21 cellular contexts compared by ENCODE assay signal in genomic region chr13:71524245-71525002, GRCh38.
DNase-seq lines count a peak whose midpoint lies in the region; ATAC-seq, FAIRE-seq and TF ChIP-seq lines count a peak whose summit lies in the region.
"Had no signal": no experiment of that assay in that cellular context is flagged by ENCODE, and none has a peak within 500 bp of the region (broad histone marks: within the 10 kb centered on the region; RNA-seq: fewer than 3 reads in every experiment).

No MANE protein-coding gene starts in this region.

- POLR2A ChIA-PET in endothelial cell of umbilical vein (lab: Charles Lee) (no interaction called here), GM10248 (lab: Yijun Ruan, JAX) (no interaction called here)

- TF ChIP-seq CTCF in endothelial cell of umbilical vein (IDR thresholded peaks at IDR 0.05; ENCODE audit: extremely low read depth in 1 of 2, insufficient read depth in 1 of 2, low read depth in 1 of 2, low read length in 2 of 2) (no peak), GM10248 (IDR thresholded peaks at IDR 0.05; ENCODE audit: control extremely low read depth, extremely low read depth, low read depth, missing control alignments) (no peak)

- DNase-seq in NCI-H1417 (lab: John Stamatoyannopoulos, UW) (peak in 2 of 3 experiments; percentile 57 to 69), NCI-H1417 treated with DMSO at 0.1 percent for 48 hours (lab: John Stamatoyannopoulos, UW) (no peak), NCI-H2227 treated with DMSO at 0.1 percent for 48 hours (lab: John Stamatoyannopoulos, UW) (peak; percentile 62), endothelial cell of umbilical vein (ENCODE audit: low read depth, low spot score) (no peak), skeletal muscle cell (ENCODE audit: low read depth) (no peak), left lobe of liver (ENCODE audit: low spot score) (no peak), GM10248 (ENCODE audit: extremely low spot score) (no peak), NCI-H1436 treated with DMSO at 0.1 percent for 48 hours (lab: John Stamatoyannopoulos, UW) (no peak)
- DNase-seq: activated CD4-positive, CD25-positive, alpha-beta regulatory T cell treated with anti-CD3 and anti-CD28 coated beads, Interleukin-2, amount 50 U/mL, for 72 hours; esophagus squamous epithelium; heart right ventricle; mesenchymal stem cell; NCI-H526 treated with DMSO at 0.1 percent for 48 hours; nephron progenitor cell; posterior cingulate gyrus; T-helper 9 cell; testis had no signal

- no peaks in the 10 kb centered on the region for H3K27me3 ChIP-seq in endothelial cell of umbilical vein (ENCODE audit: control insufficient read depth in 2 of 2, insufficient read depth in 2 of 2, low read length in 2 of 2)
- H3K27me3 ChIP-seq: BLaER1, cardiac muscle cell, esophagus squamous epithelium, heart right ventricle, testis had no signal

- CTCF ChIA-PET in endothelial cell of umbilical vein (lab: Charles Lee) (interaction anchor here (0.9 kb wide), 1 partner anchor 12 kb away, joined by 3 read pairs; no protein-coding TSS in a partner anchor), GM10248 (lab: Yijun Ruan, JAX) (interaction anchor here (0.7 to 0.9 kb wide), 2 partner anchors 10 to 13 kb away, joined by 3 read pairs; no protein-coding TSS in a partner anchor)

- ATAC-seq in left lobe of liver, result no peak
- ATAC-seq: activated T-helper 17 cell treated with anti-CD3 and anti-CD28 coated beads, Interleukin-2, amount 50 U/mL, for 72 hours; heart right ventricle had no signal

- dilution Hi-C loops in endothelial cell of umbilical vein (cut with MboI; ENCODE audit: extremely low pct_ligation_motif_present, low sequenced_read_pairs), result no loop called here

- H3K79me2 ChIP-seq in endothelial cell of umbilical vein (ENCODE audit: control insufficient read depth, insufficient read depth, low read length), result no peaks in the 10 kb centered on the region

- no peak overlapping the region for H2AFZ ChIP-seq in endothelial cell of umbilical vein (ENCODE audit: low read depth, low read length)

- no peak overlapping the region for H3K4me2 ChIP-seq in endothelial cell of umbilical vein (ENCODE audit: insufficient read depth, low read length)
- H3K4me2 ChIP-seq: BLaER1 had no signal

- H4K20me1 ChIP-seq in endothelial cell of umbilical vein (replicated peaks; ENCODE audit: control insufficient read depth, extremely low read depth, insufficient read depth, low read length), result no peaks in the 10 kb centered on the region
- H4K20me1 ChIP-seq: BLaER1 had no signal

- H3K27ac ChIP-seq in endothelial cell of umbilical vein (ENCODE audit: insufficient read depth, low read depth, low read length), result no peak overlapping the region
- H3K27ac ChIP-seq: 22Rv1, BLaER1, cardiac muscle cell, esophagus squamous epithelium, testis had no signal

- H3K9me1 ChIP-seq in endothelial cell of umbilical vein (replicated peaks; ENCODE audit: control insufficient read depth, extremely low read depth, insufficient read depth, low read length), result no peaks in the 10 kb centered on the region

- no peak overlapping the region for H3K9ac ChIP-seq in endothelial cell of umbilical vein (replicated peaks; ENCODE audit: extremely low read depth, insufficient read depth, low read length)
- H3K9ac ChIP-seq: BLaER1 had no signal

- no peaks in the 10 kb centered on the region for H3K36me3 ChIP-seq in endothelial cell of umbilical vein (ENCODE audit: control insufficient read depth in 2 of 2, extremely low read depth in 1 of 2, insufficient read depth in 2 of 2, low read length in 2 of 2)
- H3K36me3 ChIP-seq: BLaER1, cardiac muscle cell, esophagus squamous epithelium, heart right ventricle had no signal

- FAIRE-seq in endothelial cell of umbilical vein (lab: Jason Lieb, UNC), result no peak

- H3K9me3 ChIP-seq in endothelial cell of umbilical vein (replicated peaks; ENCODE audit: control insufficient read depth, insufficient read depth, low read length), result no peaks in the 10 kb centered on the region
- H3K9me3 ChIP-seq: BLaER1, esophagus squamous epithelium, heart right ventricle, testis had no signal

- H3K4me1 ChIP-seq in endothelial cell of umbilical vein (ENCODE audit: control insufficient read depth, extremely low read depth, insufficient read depth, low read length), result no peaks in the 10 kb centered on the region
- H3K4me1 ChIP-seq: BLaER1, esophagus squamous epithelium, testis had no signal

- H3K4me3 ChIP-seq in endothelial cell of umbilical vein (replicated peaks in 1 of 3; ENCODE audit: insufficient read depth in 1 of 3, low read depth in 1 of 3, low read length in 3 of 3) (no peak overlapping the region), skeletal muscle cell (ENCODE audit: low read depth, low read length) (peak overlapping the region; percentile 6)
- H3K4me3 ChIP-seq: BLaER1, cardiac muscle cell, esophagus squamous epithelium, testis had no signal

- no TSS peak for BruUV-seq in endothelial cell of umbilical vein (replicated peaks; lab: Mats Ljungman, UMichigan)

- no peak for TF ChIP-seq POLR2A in endothelial cell of umbilical vein (IDR thresholded peaks at IDR 0.05; ENCODE audit: low read depth, low read length)

- intact Hi-C loops in endothelial cell of umbilical vein (cut with micrococcal nuclease), result no loop called here

TF ChIP-seq in endothelial cell of umbilical vein, 7 proteins besides CTCF, POLR2A, EP300 and RAD21:
- TF ChIP-seq, protein P1, sequence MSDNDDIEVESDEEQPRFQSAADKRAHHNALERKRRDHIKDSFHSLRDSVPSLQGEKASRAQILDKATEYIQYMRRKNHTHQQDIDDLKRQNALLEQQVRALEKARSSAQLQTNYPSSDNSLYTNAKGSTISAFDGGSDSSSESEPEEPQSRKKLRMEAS (IDR thresholded peaks at IDR 0.05; ENCODE audit: insufficient read depth, insufficient read length), result no peak
- TF ChIP-seq GATA2 (IDR thresholded peaks at IDR 0.05; ENCODE audit: insufficient read depth, insufficient read length, low read depth, low read length) (peak; percentile 44), POLR2AphosphoS5 (IDR thresholded peaks at IDR 0.05; ENCODE audit: insufficient read depth, low read depth, low read length) (no peak)

Comparison
In these comparisons a context has a peak if more than half of its experiments do, and no peak if none do; other contexts are left out.
1. DNase-seq: peak in NCI-H1417 (2 of 3) and NCI-H2227 treated with DMSO at 0.1 percent for 48 hours (single experiment); none in NCI-H1417 treated with DMSO at 0.1 percent for 48 hours (single experiment), endothelial cell of umbilical vein (single experiment), skeletal muscle cell (single experiment), left lobe of liver (single experiment), GM10248 (single experiment) and NCI-H1436 treated with DMSO at 0.1 percent for 48 hours (single experiment).